Comparison of ENCODE assay signal across 23 cellular contexts in genomic region chr4:137526681-137527080, GRCh38. TPM values are rescaled to one million over a fixed set of nuclear protein-coding genes. Genes with fewer than 3 reads are reported as not detected.
DNase-seq lines count a peak whose midpoint lies in the region; ATAC-seq and TF ChIP-seq lines count a peak whose summit lies in the region.
"Had no signal": no experiment of that assay in that cellular context is flagged by ENCODE, and none has a peak within 500 bp of the region (broad histone marks: within the 10 kb centered on the region; RNA-seq: fewer than 3 reads in every experiment).

No MANE protein-coding gene starts in this region.

- H3K27ac Mint-ChIP-seq in HFFc6, result peak overlapping the region; percentile 61
- H3K27ac Mint-ChIP-seq in activated naive CD4-positive, alpha-beta T cell treated with anti-CD3 and anti-CD28 coated beads, Interleukin-2, amount 10 ng/mL, durations not matched to agents 7 days and 5 days, result no peak overlapping the region
- H3K27ac Mint-ChIP-seq in activated CD8-positive, alpha-beta T cell treated with anti-CD3 and anti-CD28 coated beads, Interleukin-2, amount 10 ng/mL, durations not matched to agents 7 days and 5 days, result no peak overlapping the region
- H3K27ac Mint-ChIP-seq: activated naive CD4-positive, alpha-beta T cell treated with anti-CD3 and anti-CD28 coated beads, Interleukin-2, amount 50 U/mL, for 72 hours; activated T-cell treated with anti-CD3 and anti-CD28 coated beads, Interleukin-2, amount 50 U/mL, for 24 hours; dendritic cell treated with granulocyte-macrophage colony-stimulating factor and Interleukin-4, amounts not matched to agents 40 ng/mL and 50 ng/mL, for 4 days had no signal

- no peak for ATAC-seq in activated CD8-positive, alpha-beta T cell treated with anti-CD3 and anti-CD28 coated beads, Interleukin-2, amount 10 ng/mL, durations not matched to agents 7 days and 5 days
- ATAC-seq in GM21717 (IDR thresholded peaks at IDR 0.05; ENCODE audit: unreplicated experiment), result no peak
- ATAC-seq: activated naive CD4-positive, alpha-beta T cell treated with anti-CD3 and anti-CD28 coated beads, Interleukin-2, amount 50 U/mL, for 72 hours had no signal

- H3K9me3 ChIP-seq in ectodermal cell (ENCODE audit: control insufficient read depth, low read length), result no peaks in the 10 kb centered on the region
- no peaks in the 10 kb centered on the region for H3K9me3 ChIP-seq in mucosa of rectum (ENCODE audit: control insufficient read depth in 2 of 2, low read length in 2 of 2)
- no peaks in the 10 kb centered on the region for H3K9me3 ChIP-seq in subcutaneous abdominal adipose tissue (ENCODE audit: control insufficient read depth in 5 of 5, low read length in 5 of 5)
- H3K9me3 ChIP-seq: BLaER1 had no signal

- peaks cover 11% of the 10 kb centered on the region for H3K4me1 ChIP-seq in ectodermal cell (ENCODE audit: control insufficient read depth, insufficient read depth, low read length)
- H3K4me1 ChIP-seq in mucosa of rectum (ENCODE audit: control insufficient read depth in 2 of 2, insufficient read depth in 2 of 2, low read length in 2 of 2), result no peaks in the 10 kb centered on the region
- H3K4me1 ChIP-seq in subcutaneous abdominal adipose tissue (ENCODE audit: control insufficient read depth in 5 of 5, insufficient read depth in 5 of 5, low read length in 5 of 5), result peaks cover 0 to 66% (median 46%) of the 10 kb centered on the region in 5 donors

- TF ChIP-seq CTCF in HFFc6 (IDR thresholded peaks at IDR 0.05) (no peak), dorsolateral prefrontal cortex (IDR thresholded peaks at IDR 0.05 in 54 of 56, conservative IDR thresholded peaks at IDR 0.05 in 2 of 56; ENCODE audit: low read depth in 1 of 56, partially characterized antibody in 56 of 56) (no peak)

- no peaks in the 10 kb centered on the region for H3K9me3 Mint-ChIP-seq in HFFc6
- H3K9me3 Mint-ChIP-seq in activated naive CD4-positive, alpha-beta T cell treated with anti-CD3 and anti-CD28 coated beads, Interleukin-2, amount 10 ng/mL, durations not matched to agents 7 days and 5 days, result no peaks in the 10 kb centered on the region
- H3K9me3 Mint-ChIP-seq in activated CD8-positive, alpha-beta T cell treated with anti-CD3 and anti-CD28 coated beads, Interleukin-2, amount 10 ng/mL, durations not matched to agents 7 days and 5 days (ENCODE audit: insufficient read depth), result no peaks in the 10 kb centered on the region
- H3K9me3 Mint-ChIP-seq: activated naive CD4-positive, alpha-beta T cell treated with anti-CD3 and anti-CD28 coated beads, Interleukin-2, amount 50 U/mL, for 72 hours; activated T-cell treated with anti-CD3 and anti-CD28 coated beads, Interleukin-2, amount 50 U/mL, for 24 hours; brain; dendritic cell treated with granulocyte-macrophage colony-stimulating factor and Interleukin-4, amounts not matched to agents 40 ng/mL and 50 ng/mL, for 4 days had no signal

- H3K27me3 Mint-ChIP-seq in HFFc6 (ENCODE audit: insufficient read depth), result no peaks in the 10 kb centered on the region
- no peaks in the 10 kb centered on the region for H3K27me3 Mint-ChIP-seq in activated naive CD4-positive, alpha-beta T cell treated with anti-CD3 and anti-CD28 coated beads, Interleukin-2, amount 10 ng/mL, durations not matched to agents 7 days and 5 days
- no peaks in the 10 kb centered on the region for H3K27me3 Mint-ChIP-seq in activated CD8-positive, alpha-beta T cell treated with anti-CD3 and anti-CD28 coated beads, Interleukin-2, amount 10 ng/mL, durations not matched to agents 7 days and 5 days (ENCODE audit: low read depth)
- H3K27me3 Mint-ChIP-seq: activated T-cell treated with anti-CD3 and anti-CD28 coated beads, Interleukin-2, amount 50 U/mL, for 24 hours; brain; dendritic cell treated with granulocyte-macrophage colony-stimulating factor and Interleukin-4, amounts not matched to agents 40 ng/mL and 50 ng/mL, for 4 days had no signal

- no peak overlapping the region for H3K4me3 Mint-ChIP-seq in HFFc6
- no peak overlapping the region for H3K4me3 Mint-ChIP-seq in activated naive CD4-positive, alpha-beta T cell treated with anti-CD3 and anti-CD28 coated beads, Interleukin-2, amount 10 ng/mL, durations not matched to agents 7 days and 5 days
- H3K4me3 Mint-ChIP-seq in activated CD8-positive, alpha-beta T cell treated with anti-CD3 and anti-CD28 coated beads, Interleukin-2, amount 10 ng/mL, durations not matched to agents 7 days and 5 days, result no peak overlapping the region
- H3K4me3 Mint-ChIP-seq: activated T-cell treated with anti-CD3 and anti-CD28 coated beads, Interleukin-2, amount 50 U/mL, for 24 hours; dendritic cell treated with granulocyte-macrophage colony-stimulating factor and Interleukin-4, amounts not matched to agents 40 ng/mL and 50 ng/mL, for 4 days had no signal

- POLR2A ChIA-PET in activated CD8-positive, alpha-beta T cell treated with anti-CD3 and anti-CD28 coated beads, Interleukin-2, amount 10 ng/mL, durations not matched to agents 7 days and 5 days (lab: Charles Lee), result no interaction called here

- DNase-seq in HFFc6 (no peak), dorsolateral prefrontal cortex (no peak)
- DNase-seq in activated naive CD4-positive, alpha-beta T cell treated with anti-CD3 and anti-CD28 coated beads, Interleukin-2, amount 10 ng/mL, durations not matched to agents 7 days and 5 days, result no peak
- DNase-seq in activated CD8-positive, alpha-beta T cell treated with anti-CD3 and anti-CD28 coated beads, Interleukin-2, amount 10 ng/mL, durations not matched to agents 7 days and 5 days, result no peak
- DNase-seq: activated CD4-positive, alpha-beta T cell treated with anti-CD3 and anti-CD28 coated beads, Interleukin-2, amount 50 U/mL, for 4 hours; activated T-cell treated with anti-CD3 and anti-CD28 coated beads, Interleukin-2, amount 50 U/mL, for 24 hours; erythroblast; H7; hypothalamus; kidney; NCI-H1048; NCI-H2029; NCI-H510A; nucleus accumbens; stimulated activated CD4-positive, alpha-beta T cell treated with anti-CD3 and anti-CD28 coated beads, Interleukin-4, amount 100 ng/mL, for 1 hour had no signal

- CTCF ChIA-PET in activated naive CD4-positive, alpha-beta T cell treated with anti-CD3 and anti-CD28 coated beads, Interleukin-2, amount 10 ng/mL, durations not matched to agents 7 days and 5 days (lab: Charles Lee), result no interaction called here
- CTCF ChIA-PET in activated CD8-positive, alpha-beta T cell treated with anti-CD3 and anti-CD28 coated beads, Interleukin-2, amount 10 ng/mL, durations not matched to agents 7 days and 5 days (lab: Charles Lee), result no interaction called here

- peaks cover 77% of the 10 kb centered on the region for H3K4me1 Mint-ChIP-seq in HFFc6 (ENCODE audit: low read depth)
- H3K4me1 Mint-ChIP-seq in activated naive CD4-positive, alpha-beta T cell treated with anti-CD3 and anti-CD28 coated beads, Interleukin-2, amount 10 ng/mL, durations not matched to agents 7 days and 5 days, result no peaks in the 10 kb centered on the region
- H3K4me1 Mint-ChIP-seq in activated CD8-positive, alpha-beta T cell treated with anti-CD3 and anti-CD28 coated beads, Interleukin-2, amount 10 ng/mL, durations not matched to agents 7 days and 5 days (ENCODE audit: low read depth), result no peaks in the 10 kb centered on the region

- intact Hi-C loops in dorsolateral prefrontal cortex (cut with DNase I), result no loop called here

- H3K36me3 ChIP-seq in ectodermal cell (ENCODE audit: control insufficient read depth, insufficient read depth, low read length) (peaks cover 48% of the 10 kb centered on the region), mucosa of rectum (ENCODE audit: control insufficient read depth in 2 of 2, insufficient read depth in 2 of 2, low read length in 2 of 2) (no peaks in the 10 kb centered on the region), subcutaneous abdominal adipose tissue (ENCODE audit: control insufficient read depth in 5 of 5, insufficient read depth in 5 of 5, low read length in 5 of 5) (peaks cover 0 to 37% (median 26%) of the 10 kb centered on the region in 5 donors)

- no peak overlapping the region for H3K27ac ChIP-seq in ectodermal cell (ENCODE audit: insufficient read depth, low read depth, low read length, poor library complexity, severe bottlenecking)
- peak overlapping the region in 1 of 2 donors; percentile 27 for H3K27ac ChIP-seq in mucosa of rectum (ENCODE audit: low read depth in 2 of 2, low read length in 2 of 2)
- peak overlapping the region; percentile 96 for H3K27ac ChIP-seq in subcutaneous abdominal adipose tissue (ENCODE audit: low read depth, low read length)
- H3K27ac ChIP-seq in dorsolateral prefrontal cortex, result no peak overlapping the region
- H3K27ac ChIP-seq: BLaER1 had no signal

- H3K27me3 ChIP-seq in ectodermal cell (ENCODE audit: control insufficient read depth, insufficient read depth, low read length, poor library complexity, severe bottlenecking), result no peaks in the 10 kb centered on the region
- H3K27me3 ChIP-seq in mucosa of rectum (ENCODE audit: control insufficient read depth in 2 of 2, insufficient read depth in 2 of 2, low read length in 2 of 2), result no peaks in the 10 kb centered on the region
- H3K27me3 ChIP-seq in subcutaneous abdominal adipose tissue (ENCODE audit: control insufficient read depth in 5 of 5, insufficient read depth in 4 of 5, low read length in 5 of 5), result no peaks in the 10 kb centered on the region
- no peaks in the 10 kb centered on the region for H3K27me3 ChIP-seq in dorsolateral prefrontal cortex
- H3K27me3 ChIP-seq: BLaER1 had no signal

- H3K4me3 ChIP-seq in ectodermal cell (ENCODE audit: insufficient read depth, low read depth, low read length) (peak overlapping the region; percentile 27), mucosa of rectum (ENCODE audit: low read length in 2 of 2) (peak overlapping the region; percentile 4 to 13), subcutaneous abdominal adipose tissue (ENCODE audit: low read depth in 1 of 5, low read length in 5 of 5) (peak overlapping the region in 4 of 5 donors; percentile 8 to 99 (median 86)), dorsolateral prefrontal cortex (peak overlapping the region in 18 of 59 donors; percentile 2 to 79 (median 20))
- H3K4me3 ChIP-seq: BLaER1 had no signal

- H3K36me3 Mint-ChIP-seq in HFFc6 (ENCODE audit: low read depth), result peaks cover 35% of the 10 kb centered on the region
- no peaks in the 10 kb centered on the region for H3K36me3 Mint-ChIP-seq in activated naive CD4-positive, alpha-beta T cell treated with anti-CD3 and anti-CD28 coated beads, Interleukin-2, amount 10 ng/mL, durations not matched to agents 7 days and 5 days
- H3K36me3 Mint-ChIP-seq in activated CD8-positive, alpha-beta T cell treated with anti-CD3 and anti-CD28 coated beads, Interleukin-2, amount 10 ng/mL, durations not matched to agents 7 days and 5 days (ENCODE audit: low read depth), result no peaks in the 10 kb centered on the region
- H3K36me3 Mint-ChIP-seq: activated naive CD4-positive, alpha-beta T cell treated with anti-CD3 and anti-CD28 coated beads, Interleukin-2, amount 50 U/mL, for 72 hours had no signal

- H3K9ac ChIP-seq in mucosa of rectum (ENCODE audit: low read depth in 1 of 2, low read length in 2 of 2) (no peak overlapping the region), subcutaneous abdominal adipose tissue (ENCODE audit: low read length in 5 of 5) (peak overlapping the region in 2 of 5 donors; percentile 10 to 13)
- H3K9ac ChIP-seq: BLaER1 had no signal

RNA-seq across cellular contexts. Expression of gene PCDH18, which starts 5.6 kb away (rescaled TPM):
- 10 to 100 TPM; 41.6 to 57.6 (median 53.9) TPM for total RNA-seq in HFFc6 (2021; fragmentation: NEBNext Ultra II Directional; extraction: Animal tissue kit (Norgen Biotek cat#: 25700))
- 180 TPM for polyA plus RNA-seq in ectodermal cell (2013, experiment 1 of 4)
- polyA plus RNA-seq in ectodermal cell (2013, experiment 2 of 4), result 189 TPM
- polyA plus RNA-seq in ectodermal cell (2013, experiment 3 of 4), result 144 TPM
- polyA plus RNA-seq in ectodermal cell (2013, experiment 4 of 4), result 156 TPM
- total RNA-seq in dorsolateral prefrontal cortex, result 10 to 100 TPM in 2 of 120 experiments, 1 to 10 TPM in 118; 1.8 to 10.2 (median 4.4) TPM
- total RNA-seq in activated CD8-positive, alpha-beta T cell treated with anti-CD3 and anti-CD28 coated beads, Interleukin-2, amount 10 ng/mL, durations not matched to agents 7 days and 5 days, result not detected
